26 cellular contexts compared by ENCODE assay signal in genomic region chr1:210915890-210916507, GRCh38.
A peak's percentile ranks its signal among the peaks of the same experiment; 100 is the strongest.
DNase-seq lines count a peak whose midpoint lies in the region; ATAC-seq, FAIRE-seq and TF ChIP-seq lines count a peak whose summit lies in the region.
"Had no signal": no experiment of that assay in that cellular context is flagged by ENCODE, and none has a peak within 500 bp of the region (broad histone marks: within the 10 kb centered on the region; RNA-seq: fewer than 3 reads in every experiment).

No MANE protein-coding gene starts in this region.

- POLR2A ChIA-PET in HEK293 (lab: Yijun Ruan, JAX) = no interaction called here

- CTCF ChIA-PET in HEK293 (lab: Yijun Ruan, JAX) = no interaction called here

- no peak for FAIRE-seq in frontal cortex (lab: Jason Lieb, UNC)
- FAIRE-seq: GM12892, GM18507 had no signal

- no peak overlapping the region for H3K27ac ChIP-seq in HEK293 (ENCODE audit: extremely low read depth, low read depth, low read length)
- H3K27ac ChIP-seq: 22Rv1, C4-2B, PC-9, RWPE1 had no signal

- DNase-seq in DMS 273 (lab: John Stamatoyannopoulos, UW; ENCODE audit: unreplicated experiment) (peak; percentile 50), DMS 273 treated with DMSO at 0.1 percent for 48 hours (lab: John Stamatoyannopoulos, UW) (no peak), NCI-H774 (lab: John Stamatoyannopoulos, UW) (peak; percentile 16), myocyte (ENCODE audit: low read depth) (peak; percentile 55), frontal cortex (ENCODE audit: low spot score in 2 of 2) (no peak)
- DNase-seq in activated CD8-positive, alpha-beta memory T cell treated with anti-CD3 and anti-CD28 coated beads for 24 hours = no peak
- DNase-seq: AML-193, COR-L47, DMS53, HFFc6, Karpas-422, MM.1S, NCI-H1092, NCI-H1930, NCI-H748 treated with DMSO at 0.1 percent for 48 hours, PC-9, SIG-M5, T-helper 1 cell had no signal

- no peak overlapping the region for H3K4me3 ChIP-seq in HEK293 (ENCODE audit: low read depth, low read length)
- H3K4me3 ChIP-seq: PC-9 had no signal

- ATAC-seq in GM21381 (IDR thresholded peaks at IDR 0.05; ENCODE audit: unreplicated experiment) = no peak
- ATAC-seq: SK-N-SH treated with all-trans-retinoic acid at 6 μM for 48 hours had no signal

- no peak for TF ChIP-seq CTCF in HEK293 (tag by site-specific recombination; IDR thresholded peaks at IDR 0.05)

- H3K36me3 ChIP-seq in HEK293 (ENCODE audit: control insufficient read depth in 2 of 2, insufficient read depth in 1 of 2, low read length in 2 of 2) = no peaks in the 10 kb centered on the region

- H3K4me1 ChIP-seq in HEK293 (ENCODE audit: control insufficient read depth, insufficient read depth, low read length) = no peaks in the 10 kb centered on the region

- H3K9me3 ChIP-seq in HEK293 (ENCODE audit: control insufficient read depth, insufficient read depth, low read depth, low read length) = no peaks in the 10 kb centered on the region

TF ChIP-seq in HEK293, 187 proteins besides CTCF, POLR2A, EP300 and RAD21:
- no peak for TF ChIP-seq ZNF830 (tag by site-specific recombination; IDR thresholded peaks at IDR 0.05; ENCODE audit: low read depth)
- peak; percentile 58; the same call in 1 of the 2 replicates for TF ChIP-seq FEZF1 (tag by site-specific recombination; IDR thresholded peaks at IDR 0.05)
- peak; percentile 45; the same call in 1 of the 2 replicates for TF ChIP-seq PRDM6 (tag by site-specific recombination; IDR thresholded peaks at IDR 0.05)

Comparison
In these comparisons a context has a peak if more than half of its experiments do, and no peak if none do; other contexts are left out.
1. DNase-seq: peak in DMS 273 (single experiment), NCI-H774 (single experiment) and myocyte (single experiment); none in DMS 273 treated with DMSO at 0.1 percent for 48 hours (single experiment), frontal cortex (0 of 2) and activated CD8-positive, alpha-beta memory T cell treated with anti-CD3 and anti-CD28 coated beads for 24 hours (single experiment).